Comparison of ENCODE assay signal across 29 cellular contexts in genomic region chr5:95975703-95976102, GRCh38.
"Had no signal": no experiment of that assay in that cellular context is flagged by ENCODE, and none has a peak within 500 bp of the region (broad histone marks: within the 10 kb centered on the region; RNA-seq: fewer than 3 reads in every experiment).

No MANE protein-coding gene starts in this region.

- H3K4me1 Mint-ChIP-seq: nephron, neural progenitor cell had no signal

- H3K27me3 Mint-ChIP-seq: dendritic cell treated with granulocyte-macrophage colony-stimulating factor and Interleukin-4, amounts not matched to agents 40 ng/mL and 50 ng/mL, for 4 days; progenitor cell of endocrine pancreas; type B pancreatic cell had no signal

- H3K36me3 Mint-ChIP-seq: neural progenitor cell, type B pancreatic cell had no signal

- H3K4me2 ChIP-seq: hepatocyte, neural progenitor cell, smooth muscle cell had no signal

- H3K27me3 ChIP-seq: esophagus muscularis mucosa, foreskin keratinocyte, gastroesophageal sphincter, heart left ventricle, hepatocyte, left lung, neural progenitor cell, stomach, testis, tibial artery had no signal

- ATAC-seq: foreskin keratinocyte; gastroesophageal sphincter; heart left ventricle; left cardiac atrium; left lung; naive thymus-derived CD4-positive, alpha-beta T cell; sciatic nerve; stimulated activated effector memory CD8-positive, alpha-beta T cell treated with anti-CD3 and anti-CD28 coated beads, Interleukin-12 subunit alpha, Interleukin-12 subunit beta, amount 100 ng/mL, for 72 hours had no signal

- H3K9ac ChIP-seq: neural progenitor cell, parathyroid adenoma had no signal

- H3K36me3 ChIP-seq: esophagus muscularis mucosa, gastroesophageal sphincter, heart left ventricle, left lung, neural progenitor cell, stomach, tibial artery had no signal

- H3K27ac ChIP-seq: epithelial cell of prostate, esophagus muscularis mucosa, foreskin keratinocyte, gastroesophageal sphincter, heart left ventricle, hepatocyte, left lung, neural progenitor cell, parathyroid adenoma, stomach, testis, tibial artery had no signal

- H3K9me3 ChIP-seq: esophagus muscularis mucosa, gastroesophageal sphincter, left lung, stomach, testis, tibial artery had no signal

- H3K4me1 ChIP-seq: esophagus muscularis mucosa, foreskin keratinocyte, gastroesophageal sphincter, heart left ventricle, neural progenitor cell, parathyroid adenoma, testis had no signal

- H3K4me3 ChIP-seq: esophagus muscularis mucosa, gastroesophageal sphincter, heart left ventricle, hepatocyte, left lung, neural progenitor cell, smooth muscle cell, stomach, testis, tibial artery had no signal

- H3K27ac Mint-ChIP-seq: dendritic cell treated with granulocyte-macrophage colony-stimulating factor and Interleukin-4, amounts not matched to agents 40 ng/mL and 50 ng/mL, for 4 days; endodermal cell; naive thymus-derived CD4-positive, alpha-beta T cell; nephron; neural progenitor cell; progenitor cell of endocrine pancreas; stimulated activated effector memory CD8-positive, alpha-beta T cell treated with anti-CD3 and anti-CD28 coated beads, Interleukin-12 subunit alpha, Interleukin-12 subunit beta, amount 100 ng/mL, for 72 hours; type B pancreatic cell had no signal

- DNase-seq: effector CD8-positive, alpha-beta T cell; endodermal cell; foreskin keratinocyte; heart left ventricle; left cardiac atrium; left lung; mesenchymal stem cell; midbrain; naive thymus-derived CD4-positive, alpha-beta T cell; stimulated activated CD4-positive, alpha-beta T cell treated with anti-CD3 and anti-CD28 coated beads, Interleukin-12 subunit alpha, Interleukin-12 subunit beta, amount 100 ng/mL, for 4 hours; stimulated activated CD4-positive, alpha-beta T cell treated with anti-CD3 and anti-CD28 coated beads, Interleukin-2, amount 100 ng/mL, for 24 hours; stimulated activated CD4-positive, alpha-beta T cell treated with anti-CD3 and anti-CD28 coated beads, Interleukin-4, amount 100 ng/mL, for 24 hours; stimulated activated naive CD4-positive, alpha-beta T cell treated with Interleukin-2 at 50 U/mL for 16 hours; stomach; testis; tibial artery had no signal

- H3K9me3 Mint-ChIP-seq: dendritic cell treated with granulocyte-macrophage colony-stimulating factor and Interleukin-4, amounts not matched to agents 40 ng/mL and 50 ng/mL, for 4 days; endodermal cell; nephron; neural progenitor cell; stimulated activated effector memory CD8-positive, alpha-beta T cell treated with anti-CD3 and anti-CD28 coated beads, Interleukin-12 subunit alpha, Interleukin-12 subunit beta, amount 100 ng/mL, for 72 hours; type B pancreatic cell had no signal

- H2AFZ ChIP-seq: hepatocyte, neural progenitor cell, parathyroid adenoma had no signal

- H3K4me3 Mint-ChIP-seq: dendritic cell treated with granulocyte-macrophage colony-stimulating factor and Interleukin-4, amounts not matched to agents 40 ng/mL and 50 ng/mL, for 4 days; endodermal cell; naive thymus-derived CD4-positive, alpha-beta T cell; nephron; neural progenitor cell; stimulated activated effector memory CD8-positive, alpha-beta T cell treated with anti-CD3 and anti-CD28 coated beads, Interleukin-12 subunit alpha, Interleukin-12 subunit beta, amount 100 ng/mL, for 72 hours; type B pancreatic cell had no signal
